In genomic region chr2:38281095-38281742, GRCh38 we compare ENCODE assay signal across 8 cellular contexts.
"Had no signal": no experiment of that assay in that cellular context is flagged by ENCODE, and none has a peak within 500 bp of the region (broad histone marks: within the 10 kb centered on the region; RNA-seq: fewer than 3 reads in every experiment).

No MANE protein-coding gene starts in this region.

- ATAC-seq: K562 had no signal

- H3K4me3 ChIP-seq: GM23248, K562 had no signal

- H3K9ac ChIP-seq: GM23248 had no signal

- H3K27ac ChIP-seq: GM23248 had no signal

- H2AFZ ChIP-seq: GM23248 had no signal

- DNase-seq: GM23248, GOT3, H9, HCEC 1CT, IMR-90, KG1 had no signal

- FAIRE-seq: H54, K562 had no signal
